In genomic region chr13:41509996-41510395, GRCh38 we compare ENCODE assay signal across 27 cellular contexts.
"Had no signal": no experiment of that assay in that cellular context is flagged by ENCODE, and none has a peak within 500 bp of the region (broad histone marks: within the 10 kb centered on the region; RNA-seq: fewer than 3 reads in every experiment).

No MANE protein-coding gene starts in this region.

- H3K27me3 ChIP-seq: ascending aorta, dorsolateral prefrontal cortex, gastrocnemius medialis, heart left ventricle had no signal

- H3K9me3 ChIP-seq: ascending aorta, gastrocnemius medialis had no signal

- H3K36me3 ChIP-seq: ascending aorta, gastrocnemius medialis, heart left ventricle had no signal

- H3K4me3 Mint-ChIP-seq: activated CD4-positive, alpha-beta T cell treated with anti-CD3 and anti-CD28 coated beads for 36 hours; activated CD4-positive, alpha-beta T cell treated with anti-CD3 and anti-CD28 coated beads, Interleukin-2, amount 10 ng/mL, durations not matched to agents 7 days and 5 days; activated CD8-positive, alpha-beta T cell treated with anti-CD3 and anti-CD28 coated beads for 36 hours; activated naive CD8-positive, alpha-beta T cell treated with anti-CD3 and anti-CD28 coated beads, Interleukin-2, amount 10 ng/mL, durations not matched to agents 7 days and 5 days; activated T-cell treated with anti-CD3 and anti-CD28 coated beads, Interleukin-2, amount 50 U/mL, for 4 hours; activated T-helper 17 cell treated with anti-CD3 and anti-CD28 coated beads, Interleukin-2, amount 50 U/mL, for 72 hours; brain; central memory CD8-positive, alpha-beta T cell; dendritic cell treated with granulocyte-macrophage colony-stimulating factor and Interleukin-4, amounts not matched to agents 40 ng/mL and 50 ng/mL, for 4 days; endodermal cell had no signal

- H3K4me3 ChIP-seq: ascending aorta, coronary artery, dorsolateral prefrontal cortex, gastrocnemius medialis, heart left ventricle had no signal

- H3K27ac Mint-ChIP-seq: activated CD4-positive, alpha-beta T cell treated with anti-CD3 and anti-CD28 coated beads for 36 hours; activated CD4-positive, alpha-beta T cell treated with anti-CD3 and anti-CD28 coated beads, Interleukin-2, amount 10 ng/mL, durations not matched to agents 7 days and 5 days; activated CD8-positive, alpha-beta T cell treated with anti-CD3 and anti-CD28 coated beads for 36 hours; activated naive CD4-positive, alpha-beta T cell treated with anti-CD3 and anti-CD28 coated beads, Interleukin-2, amount 50 U/mL, for 72 hours; activated naive CD8-positive, alpha-beta T cell treated with anti-CD3 and anti-CD28 coated beads, Interleukin-2, amount 10 ng/mL, durations not matched to agents 7 days and 5 days; activated T-helper 17 cell treated with anti-CD3 and anti-CD28 coated beads, Interleukin-2, amount 50 U/mL, for 72 hours; brain; dendritic cell treated with granulocyte-macrophage colony-stimulating factor and Interleukin-4, amounts not matched to agents 40 ng/mL and 50 ng/mL, for 4 days; endodermal cell had no signal

- H3K4me1 ChIP-seq: ascending aorta, gastrocnemius medialis, heart left ventricle had no signal

- H3K27ac ChIP-seq: ascending aorta, coronary artery, dorsolateral prefrontal cortex, foreskin keratinocyte, gastrocnemius medialis, heart left ventricle had no signal

- H3K4me1 Mint-ChIP-seq: activated naive CD8-positive, alpha-beta T cell treated with anti-CD3 and anti-CD28 coated beads, Interleukin-2, amount 10 ng/mL, durations not matched to agents 7 days and 5 days; activated T-helper 17 cell treated with anti-CD3 and anti-CD28 coated beads, Interleukin-2, amount 50 U/mL, for 72 hours; brain; central memory CD8-positive, alpha-beta T cell; endodermal cell had no signal

- H3K27me3 Mint-ChIP-seq: activated CD4-positive, alpha-beta T cell treated with anti-CD3 and anti-CD28 coated beads for 36 hours; activated CD8-positive, alpha-beta T cell treated with anti-CD3 and anti-CD28 coated beads for 36 hours; activated T-helper 17 cell treated with anti-CD3 and anti-CD28 coated beads, Interleukin-2, amount 50 U/mL, for 72 hours; brain; central memory CD8-positive, alpha-beta T cell; dendritic cell treated with granulocyte-macrophage colony-stimulating factor and Interleukin-4, amounts not matched to agents 40 ng/mL and 50 ng/mL, for 4 days had no signal

- H3K36me3 Mint-ChIP-seq: brain had no signal

- DNase-seq: activated CD4-positive, alpha-beta T cell treated with anti-CD3 and anti-CD28 coated beads for 36 hours; activated CD4-positive, alpha-beta T cell treated with anti-CD3 and anti-CD28 coated beads, Interleukin-2, amount 10 ng/mL, durations not matched to agents 7 days and 5 days; activated CD4-positive, alpha-beta T cell treated with anti-CD3 and anti-CD28 coated beads, Interleukin-2, amount 50 U/mL, for 4 hours; activated CD4-positive, CD25-positive, alpha-beta regulatory T cell; activated CD4-positive, CD25-positive, alpha-beta regulatory T cell treated with anti-CD3 and anti-CD28 coated beads, Interleukin-2, amount 50 U/mL, for 72 hours; activated CD8-positive, alpha-beta memory T cell treated with anti-CD3 and anti-CD28 coated beads for 24 hours; activated CD8-positive, alpha-beta T cell treated with anti-CD3 and anti-CD28 coated beads for 36 hours; activated effector memory CD4-positive, alpha-beta T cell treated with Interleukin-2 at 50 U/mL for 16 hours; activated gamma-delta T cell treated with Interleukin-2 at 50 U/mL for 16 hours; activated naive CD4-positive, alpha-beta T cell treated with Interleukin-2 at 50 U/mL for 16 hours; activated naive CD8-positive, alpha-beta T cell treated with anti-CD3 and anti-CD28 coated beads, Interleukin-2, amount 10 ng/mL, durations not matched to agents 7 days and 5 days; activated T-cell treated with anti-CD3 and anti-CD28 coated beads, Interleukin-2, amount 50 U/mL, for 4 hours; dorsolateral prefrontal cortex; effector memory CD4-positive, alpha-beta T cell; endodermal cell; foreskin keratinocyte; gastrocnemius medialis; glutamatergic neuron; heart left ventricle; T-helper 2 cell had no signal
